Comparison of ENCODE assay signal across 1 cellular context in the genomic region with DNA sequence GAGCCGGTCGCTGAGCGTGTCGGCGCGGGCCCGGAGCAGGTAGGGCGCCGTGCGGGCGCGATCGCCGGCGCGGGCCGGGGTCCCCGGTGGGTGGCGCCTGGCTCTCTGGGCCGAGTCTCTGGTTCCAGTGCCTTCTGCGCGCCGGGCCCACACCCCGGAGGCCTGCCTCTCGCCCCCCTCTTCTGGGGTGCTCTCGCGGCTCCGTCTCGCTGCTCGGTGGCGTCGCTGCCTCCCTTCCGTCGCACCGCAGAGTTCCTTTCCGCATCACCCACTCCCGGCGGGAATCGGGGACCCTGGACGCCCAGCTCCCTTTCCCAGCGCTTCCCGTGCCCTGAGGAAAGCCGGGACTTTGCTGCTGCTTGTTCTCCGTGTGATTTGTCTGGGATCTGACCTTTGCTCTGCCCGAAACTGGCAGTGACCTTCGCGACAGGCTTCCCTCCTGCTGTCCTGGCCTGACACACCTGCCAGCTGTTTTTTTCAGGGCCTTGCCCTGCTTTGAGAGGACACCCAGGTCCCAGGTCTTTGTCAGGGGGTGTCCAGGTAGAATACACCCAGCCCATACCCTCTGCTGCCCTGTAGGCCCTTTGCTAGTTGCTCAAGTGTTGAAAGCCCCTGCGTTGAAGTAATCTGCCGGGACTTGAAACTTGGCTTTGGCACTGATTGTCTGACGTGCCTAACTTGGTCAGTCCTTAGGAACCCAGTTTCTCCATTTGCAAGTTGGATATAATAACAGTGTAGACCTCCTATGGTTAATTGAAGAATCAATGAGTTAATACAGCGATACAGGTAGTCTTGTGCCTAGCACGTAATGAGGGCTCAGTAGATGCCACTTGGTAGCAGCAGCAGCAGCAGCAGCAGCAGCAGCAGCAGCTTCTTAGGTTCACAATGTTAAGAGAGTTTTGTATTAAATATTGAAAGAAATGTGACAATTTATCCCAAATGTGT.
TF ChIP-seq lines count a peak whose summit lies in the region.

No MANE protein-coding gene starts in this region.

TF ChIP-seq in HepG2, 621 proteins besides CTCF, POLR2A, EP300 and RAD21 (continued from another document and continues in another):
- no peak for TF ChIP-seq ZNF280D (CRISPR knock-in tag; IDR thresholded peaks at IDR 0.05)
- no peak for TF ChIP-seq ZNF33A (CRISPR knock-in tag; IDR thresholded peaks at IDR 0.05; ENCODE audit: borderline replicate concordance)
- TF ChIP-seq ZNF354B (CRISPR knock-in tag; IDR thresholded peaks at IDR 0.05), result no peak
- TF ChIP-seq FOXO1 (CRISPR knock-in tag; IDR thresholded peaks at IDR 0.05), result no peak
- 0 out of 2 replicates have a peak, but pooled peaks have one; percentile 31 for TF ChIP-seq SALL2 (CRISPR knock-in tag; IDR thresholded peaks at IDR 0.05)
- no peak for TF ChIP-seq ZNF235 (CRISPR knock-in tag; IDR thresholded peaks at IDR 0.05; ENCODE audit: borderline replicate concordance)
- TF ChIP-seq TEAD2 (CRISPR knock-in tag; IDR thresholded peaks at IDR 0.05), result no peak
- no peak for TF ChIP-seq USF2 (IDR thresholded peaks at IDR 0.05; ENCODE audit: low read depth, low read length)
- no peak for TF ChIP-seq USF2 (CRISPR knock-in tag; IDR thresholded peaks at IDR 0.05; ENCODE audit: borderline replicate concordance)
- TF ChIP-seq, protein P1, sequence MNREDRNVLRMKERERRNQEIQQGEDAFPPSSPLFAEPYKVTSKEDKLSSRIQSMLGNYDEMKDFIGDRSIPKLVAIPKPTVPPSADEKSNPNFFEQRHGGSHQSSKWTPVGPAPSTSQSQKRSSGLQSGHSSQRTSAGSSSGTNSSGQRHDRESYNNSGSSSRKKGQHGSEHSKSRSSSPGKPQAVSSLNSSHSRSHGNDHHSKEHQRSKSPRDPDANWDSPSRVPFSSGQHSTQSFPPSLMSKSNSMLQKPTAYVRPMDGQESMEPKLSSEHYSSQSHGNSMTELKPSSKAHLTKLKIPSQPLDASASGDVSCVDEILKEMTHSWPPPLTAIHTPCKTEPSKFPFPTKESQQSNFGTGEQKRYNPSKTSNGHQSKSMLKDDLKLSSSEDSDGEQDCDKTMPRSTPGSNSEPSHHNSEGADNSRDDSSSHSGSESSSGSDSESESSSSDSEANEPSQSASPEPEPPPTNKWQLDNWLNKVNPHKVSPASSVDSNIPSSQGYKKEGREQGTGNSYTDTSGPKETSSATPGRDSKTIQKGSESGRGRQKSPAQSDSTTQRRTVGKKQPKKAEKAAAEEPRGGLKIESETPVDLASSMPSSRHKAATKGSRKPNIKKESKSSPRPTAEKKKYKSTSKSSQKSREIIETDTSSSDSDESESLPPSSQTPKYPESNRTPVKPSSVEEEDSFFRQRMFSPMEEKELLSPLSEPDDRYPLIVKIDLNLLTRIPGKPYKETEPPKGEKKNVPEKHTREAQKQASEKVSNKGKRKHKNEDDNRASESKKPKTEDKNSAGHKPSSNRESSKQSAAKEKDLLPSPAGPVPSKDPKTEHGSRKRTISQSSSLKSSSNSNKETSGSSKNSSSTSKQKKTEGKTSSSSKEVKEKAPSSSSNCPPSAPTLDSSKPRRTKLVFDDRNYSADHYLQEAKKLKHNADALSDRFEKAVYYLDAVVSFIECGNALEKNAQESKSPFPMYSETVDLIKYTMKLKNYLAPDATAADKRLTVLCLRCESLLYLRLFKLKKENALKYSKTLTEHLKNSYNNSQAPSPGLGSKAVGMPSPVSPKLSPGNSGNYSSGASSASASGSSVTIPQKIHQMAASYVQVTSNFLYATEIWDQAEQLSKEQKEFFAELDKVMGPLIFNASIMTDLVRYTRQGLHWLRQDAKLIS (CRISPR knock-in tag; IDR thresholded peaks at IDR 0.05), result no peak
- TF ChIP-seq SALL1 (CRISPR knock-in tag; IDR thresholded peaks at IDR 0.05), result no peak; the same call in 1 of the 2 replicates
- TF ChIP-seq FOXJ3 (CRISPR knock-in tag; IDR thresholded peaks at IDR 0.05; ENCODE audit: borderline replicate concordance), result no peak
- TF ChIP-seq BRD4 (CRISPR knock-in tag; IDR thresholded peaks at IDR 0.05), result no peak
- TF ChIP-seq CENPX (CRISPR knock-in tag; IDR thresholded peaks at IDR 0.05), result no peak
- no peak for TF ChIP-seq DMTF1 (CRISPR knock-in tag; IDR thresholded peaks at IDR 0.05)
- TF ChIP-seq, protein P2, sequence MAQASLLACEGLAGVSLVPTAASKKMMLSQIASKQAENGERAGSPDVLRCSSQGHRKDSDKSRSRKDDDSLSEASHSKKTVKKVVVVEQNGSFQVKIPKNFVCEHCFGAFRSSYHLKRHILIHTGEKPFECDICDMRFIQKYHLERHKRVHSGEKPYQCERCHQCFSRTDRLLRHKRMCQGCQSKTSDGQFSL (CRISPR knock-in tag; IDR thresholded peaks at IDR 0.05), result no peak
- TF ChIP-seq ZNF557 (CRISPR knock-in tag; IDR thresholded peaks at IDR 0.05), result no peak
- TF ChIP-seq REST (IDR thresholded peaks at IDR 0.05; ENCODE audit: borderline replicate concordance in 1 of 2, low read depth in 1 of 2, low read length in 2 of 2), result no peak
- no peak for TF ChIP-seq ZNF713 (CRISPR knock-in tag; IDR thresholded peaks at IDR 0.05)
- TF ChIP-seq ZNF275 (CRISPR knock-in tag; IDR thresholded peaks at IDR 0.05; ENCODE audit: borderline replicate concordance), result no peak; the same call in 1 of the 2 replicates
- no peak for TF ChIP-seq ZSCAN20 (CRISPR knock-in tag; IDR thresholded peaks at IDR 0.05; ENCODE audit: borderline replicate concordance)
- TF ChIP-seq ZNF703 (CRISPR knock-in tag; IDR thresholded peaks at IDR 0.05; ENCODE audit: borderline replicate concordance), result no peak
- TF ChIP-seq, protein P3, sequence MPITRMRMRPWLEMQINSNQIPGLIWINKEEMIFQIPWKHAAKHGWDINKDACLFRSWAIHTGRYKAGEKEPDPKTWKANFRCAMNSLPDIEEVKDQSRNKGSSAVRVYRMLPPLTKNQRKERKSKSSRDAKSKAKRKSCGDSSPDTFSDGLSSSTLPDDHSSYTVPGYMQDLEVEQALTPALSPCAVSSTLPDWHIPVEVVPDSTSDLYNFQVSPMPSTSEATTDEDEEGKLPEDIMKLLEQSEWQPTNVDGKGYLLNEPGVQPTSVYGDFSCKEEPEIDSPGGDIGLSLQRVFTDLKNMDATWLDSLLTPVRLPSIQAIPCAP (CRISPR knock-in tag; IDR thresholded peaks at IDR 0.05; ENCODE audit: low read depth), result no peak
- TF ChIP-seq ZNF530 (CRISPR knock-in tag; IDR thresholded peaks at IDR 0.05; ENCODE audit: low read depth), result no peak
- no peak for TF ChIP-seq ATM (IDR thresholded peaks at IDR 0.05; ENCODE audit: borderline replicate concordance)
- peak; percentile 80 for TF ChIP-seq RXRA (CRISPR knock-in tag; IDR thresholded peaks at IDR 0.05)
- no peak for TF ChIP-seq ZNF3 (CRISPR knock-in tag; IDR thresholded peaks at IDR 0.05)
- 0 out of 2 replicates have a peak, but pooled peaks have one; percentile 21 for TF ChIP-seq CCDC6 (CRISPR knock-in tag; IDR thresholded peaks at IDR 0.05)
